Comparison of ENCODE assay signal across 7 cellular contexts in the genomic region with DNA sequence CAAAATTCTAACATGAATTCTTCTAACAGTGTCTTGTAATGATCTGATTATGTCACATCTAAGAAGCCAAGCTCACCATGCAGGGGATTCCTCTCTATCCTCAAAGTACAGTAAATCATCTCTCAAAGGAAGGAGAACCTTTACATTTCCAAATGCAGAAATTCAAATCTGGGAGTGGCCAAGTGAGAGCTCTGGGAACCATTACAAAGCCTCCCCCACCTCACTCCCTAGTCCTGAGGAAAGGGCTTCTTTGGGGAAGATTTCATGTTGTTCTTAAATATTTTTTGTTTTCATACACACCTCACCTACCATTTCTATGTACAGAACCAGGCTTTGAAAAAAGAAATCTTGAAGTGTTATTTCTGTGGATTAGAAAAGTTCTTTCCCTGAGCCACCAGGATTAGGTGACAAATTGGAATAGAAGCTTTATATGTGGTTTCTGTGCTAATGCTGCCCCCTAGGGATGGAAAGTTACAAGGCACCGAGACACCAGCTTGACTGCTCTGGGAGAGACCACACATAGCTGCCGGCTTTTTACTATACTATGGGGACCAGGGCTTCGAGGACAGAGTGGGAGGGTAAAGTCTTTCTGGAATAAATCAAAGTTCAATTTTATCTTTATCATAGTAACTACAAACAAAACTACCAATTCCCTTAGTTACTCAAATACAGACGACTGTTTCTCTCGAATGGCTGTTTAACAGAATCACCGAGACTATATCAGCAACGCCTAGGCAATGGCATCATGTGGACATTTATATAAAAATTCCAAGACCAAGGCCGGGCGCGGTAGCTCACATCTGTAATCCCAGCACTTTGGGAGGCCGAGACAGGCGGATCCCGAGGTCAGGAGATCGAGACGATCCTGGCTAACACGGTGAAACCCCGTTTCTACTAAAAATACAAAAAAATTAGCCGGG.
DNase-seq lines count a peak whose midpoint lies in the region; ATAC-seq and TF ChIP-seq lines count a peak whose summit lies in the region.

No MANE protein-coding gene starts in this region.

- 71% methylated on average over 18 of the region's 18 CpGs for WGBS in heart right ventricle, 2 donors
- 64 to 69% (median 68%) methylated on average over 18 of the region's 18 CpGs for WGBS in psoas muscle, 3 donors

- ATAC-seq in SK-N-SH treated with all-trans-retinoic acid at 6 μM for 48 hours, result peak; percentile 92
- ATAC-seq in heart right ventricle, result peak; percentile 42 to 86 (median 76)
- peak; percentile 77 to 92 (median 82) for ATAC-seq in psoas muscle
- no peak for ATAC-seq in GM19035 (IDR thresholded peaks at IDR 0.05; ENCODE audit: unreplicated experiment)

- peaks cover 4 to 62% (median 33%) of the 10 kb centered on the region in 9 donors for H3K4me1 ChIP-seq in heart right ventricle
- peaks cover 12% of the 10 kb centered on the region for H3K4me1 ChIP-seq in psoas muscle

- H3K27ac ChIP-seq in heart right ventricle, result no peak overlapping the region
- no peak overlapping the region for H3K27ac ChIP-seq in psoas muscle

- DNase-seq in NCI-H1092 treated with DMSO at 0.1 percent for 48 hours (lab: John Stamatoyannopoulos, UW) (peak; percentile 80), heart right ventricle (peak in 1 of 2 donors; percentile 84), psoas muscle (peak; percentile 57 to 60)
- DNase-seq in activated naive CD8-positive, alpha-beta T cell treated with anti-CD3 and anti-CD28 coated beads, Interleukin-2, amount 50 U/mL, for 16 hours (ENCODE audit: low read depth, low spot score), result peak; percentile 22

- H3K36me3 ChIP-seq in heart right ventricle, result peaks cover 0 to 44% (median 0%) of the 10 kb centered on the region in 9 donors
- peaks cover 0 to 20% of the 10 kb centered on the region in 2 donors for H3K36me3 ChIP-seq in psoas muscle (ENCODE audit: insufficient read depth in 1 of 2, low read depth in 1 of 2)

- H3K4me3 ChIP-seq in heart right ventricle (no peak overlapping the region), psoas muscle (no peak overlapping the region)

- peak; percentile 79 for TF ChIP-seq CTCF in GM12873 (IDR thresholded peaks at IDR 0.05; ENCODE audit: insufficient read depth, low read depth, low read length, missing control alignments)
- TF ChIP-seq CTCF in heart right ventricle (IDR thresholded peaks at IDR 0.05), result peak; percentile 75 to 91 (median 85)
- peak; percentile 83 for TF ChIP-seq CTCF in psoas muscle (IDR thresholded peaks at IDR 0.05)

- H3K27me3 ChIP-seq in heart right ventricle, result no peaks in the 10 kb centered on the region
- H3K27me3 ChIP-seq in psoas muscle (ENCODE audit: insufficient read depth in 3 of 3, low read length in 2 of 3), result no peaks in the 10 kb centered on the region

- intact Hi-C loops in heart right ventricle (cut with DNase I) (loop anchor here in 6 of 10 donors (1.0 to 5.0 kb wide), 4 partner anchors 37 to 173 kb away; no protein-coding TSS in a partner anchor), psoas muscle (cut with DNase I) (loop anchor here (1.0 to 5.0 kb wide), 4 partner anchors 37 to 173 kb away; no protein-coding TSS in a partner anchor)

- no peaks in the 10 kb centered on the region for H3K9me3 ChIP-seq in heart right ventricle
- H3K9me3 ChIP-seq in psoas muscle, result no peaks in the 10 kb centered on the region

TF ChIP-seq in SK-N-SH treated with all-trans-retinoic acid at 6 μM for 48 hours, 23 proteins besides CTCF, POLR2A, EP300 and RAD21:
- no peak for TF ChIP-seq ZC3H10 (CRISPR knock-in tag; IDR thresholded peaks at IDR 0.05)
- TF ChIP-seq, protein P1, sequence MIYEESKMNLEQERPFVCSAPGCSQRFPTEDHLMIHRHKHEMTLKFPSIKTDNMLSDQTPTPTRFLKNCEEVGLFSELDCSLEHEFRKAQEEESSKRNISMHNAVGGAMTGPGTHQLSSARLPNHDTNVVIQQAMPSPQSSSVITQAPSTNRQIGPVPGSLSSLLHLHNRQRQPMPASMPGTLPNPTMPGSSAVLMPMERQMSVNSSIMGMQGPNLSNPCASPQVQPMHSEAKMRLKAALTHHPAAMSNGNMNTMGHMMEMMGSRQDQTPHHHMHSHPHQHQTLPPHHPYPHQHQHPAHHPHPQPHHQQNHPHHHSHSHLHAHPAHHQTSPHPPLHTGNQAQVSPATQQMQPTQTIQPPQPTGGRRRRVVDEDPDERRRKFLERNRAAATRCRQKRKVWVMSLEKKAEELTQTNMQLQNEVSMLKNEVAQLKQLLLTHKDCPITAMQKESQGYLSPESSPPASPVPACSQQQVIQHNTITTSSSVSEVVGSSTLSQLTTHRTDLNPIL (CRISPR knock-in tag; IDR thresholded peaks at IDR 0.05; ENCODE audit: low read depth), result no peak
- TF ChIP-seq, protein P2, sequence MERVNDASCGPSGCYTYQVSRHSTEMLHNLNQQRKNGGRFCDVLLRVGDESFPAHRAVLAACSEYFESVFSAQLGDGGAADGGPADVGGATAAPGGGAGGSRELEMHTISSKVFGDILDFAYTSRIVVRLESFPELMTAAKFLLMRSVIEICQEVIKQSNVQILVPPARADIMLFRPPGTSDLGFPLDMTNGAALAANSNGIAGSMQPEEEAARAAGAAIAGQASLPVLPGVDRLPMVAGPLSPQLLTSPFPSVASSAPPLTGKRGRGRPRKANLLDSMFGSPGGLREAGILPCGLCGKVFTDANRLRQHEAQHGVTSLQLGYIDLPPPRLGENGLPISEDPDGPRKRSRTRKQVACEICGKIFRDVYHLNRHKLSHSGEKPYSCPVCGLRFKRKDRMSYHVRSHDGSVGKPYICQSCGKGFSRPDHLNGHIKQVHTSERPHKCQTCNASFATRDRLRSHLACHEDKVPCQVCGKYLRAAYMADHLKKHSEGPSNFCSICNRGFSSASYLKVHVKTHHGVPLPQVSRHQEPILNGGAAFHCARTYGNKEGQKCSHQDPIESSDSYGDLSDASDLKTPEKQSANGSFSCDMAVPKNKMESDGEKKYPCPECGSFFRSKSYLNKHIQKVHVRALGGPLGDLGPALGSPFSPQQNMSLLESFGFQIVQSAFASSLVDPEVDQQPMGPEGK (CRISPR knock-in tag; IDR thresholded peaks at IDR 0.05; ENCODE audit: borderline replicate concordance), result no peak
- TF ChIP-seq TOX (CRISPR knock-in tag; IDR thresholded peaks at IDR 0.05; ENCODE audit: borderline replicate concordance), result no peak
- no peak for TF ChIP-seq ZNF8 (CRISPR knock-in tag; IDR thresholded peaks at IDR 0.05)
